In the genomic region with DNA sequence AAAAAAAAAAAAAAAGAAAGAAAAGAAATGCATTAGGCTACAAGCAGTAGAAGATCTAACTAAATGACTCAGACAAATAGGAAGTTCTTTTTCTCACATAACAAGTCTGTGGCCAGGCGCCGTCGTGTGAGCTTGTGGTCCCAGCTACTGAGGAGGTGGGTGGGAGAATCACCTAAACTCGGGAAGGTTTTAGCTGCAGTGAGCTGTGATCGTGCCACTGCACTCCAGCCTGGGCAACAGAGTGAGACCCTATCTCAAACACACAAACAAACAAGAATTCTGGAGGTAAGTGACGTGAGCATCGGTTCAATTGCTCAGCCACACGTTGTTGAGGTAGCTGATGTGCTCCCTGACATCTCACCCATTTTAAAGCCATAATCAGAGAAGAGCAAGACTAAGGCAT, we compare ENCODE assay signal across 13 cellular contexts. TPM values are rescaled to one million over a fixed set of nuclear protein-coding genes. Genes with fewer than 3 reads are reported as not detected.
DNase-seq lines count a peak whose midpoint lies in the region; ATAC-seq and TF ChIP-seq lines count a peak whose summit lies in the region.
"Had no signal": no experiment of that assay in that cellular context is flagged by ENCODE, and none has a peak within 500 bp of the region (broad histone marks: within the 10 kb centered on the region; RNA-seq: fewer than 3 reads in every experiment).

No MANE protein-coding gene starts in this region.

- H3K27ac ChIP-seq in brain microvascular endothelial cell = no peak overlapping the region
- H3K27ac ChIP-seq in PC-3 (ENCODE audit: low read length) = no peak overlapping the region
- H3K27ac ChIP-seq: BLaER1 treated with 17β-estradiol and CSF1 and Interleukin-3, amounts not matched to agents 10 nM and 100 nM had no signal

- TF ChIP-seq POLR2A in NB4 (IDR thresholded peaks at IDR 0.05; ENCODE audit: extremely low read depth, insufficient read length) = no peak

- no peak overlapping the region for H2AFZ ChIP-seq in PC-3 (ENCODE audit: low read length)

- no peaks in the 10 kb centered on the region for H3K9me3 ChIP-seq in PC-3 (ENCODE audit: low read length)
- H3K9me3 ChIP-seq: BLaER1 treated with 17β-estradiol and CSF1 and Interleukin-3, amounts not matched to agents 10 nM and 100 nM had no signal

- CTCF ChIA-PET in PC-3 (lab: Charles Lee) = no interaction called here

- H3K9ac ChIP-seq in PC-3 (ENCODE audit: low read length) = no peak overlapping the region
- H3K9ac ChIP-seq: BLaER1 treated with 17β-estradiol and CSF1 and Interleukin-3, amounts not matched to agents 10 nM and 100 nM had no signal

- H3K9me2 ChIP-seq in PC-3 (replicated peaks; ENCODE audit: low read length) = no peaks in the 10 kb centered on the region

- no peaks in the 10 kb centered on the region for H3K79me2 ChIP-seq in PC-3 (ENCODE audit: low read length)

- H3K4me2 ChIP-seq in PC-3 (ENCODE audit: low read length) = no peak overlapping the region

- H3K4me3 ChIP-seq in NB4 (ENCODE audit: low read depth, low read length) = no peak overlapping the region
- H3K4me3 ChIP-seq in brain microvascular endothelial cell (ENCODE audit: low read depth, low read length) = no peak overlapping the region
- H3K4me3 ChIP-seq in PC-3 (ENCODE audit: low read length) = no peak overlapping the region
- H3K4me3 ChIP-seq: BLaER1 treated with 17β-estradiol and CSF1 and Interleukin-3, amounts not matched to agents 10 nM and 100 nM had no signal

- POLR2A ChIA-PET in PC-3 (lab: Charles Lee; ENCODE audit: unreplicated experiment) = no interaction called here

- H4K20me1 ChIP-seq in PC-3 (ENCODE audit: low read length) = no peaks in the 10 kb centered on the region
- H4K20me1 ChIP-seq: BLaER1 treated with 17β-estradiol and CSF1 and Interleukin-3, amounts not matched to agents 10 nM and 100 nM had no signal

- no peak for ATAC-seq in PC-3

- BruUV-seq in PC-3 (replicated peaks; lab: Mats Ljungman, UMichigan) = no TSS peak

- in situ Hi-C loops in GM13976 (cut with MboI; ENCODE audit: low sequenced_read_pairs, unreplicated experiment) (no loop called here), brain microvascular endothelial cell (cut with HindIII; ENCODE audit: low pct_ligation_motif_present, low sequenced_read_pairs) (no loop called here)

- H3K27me3 ChIP-seq in brain microvascular endothelial cell (replicated peaks) (no peaks in the 10 kb centered on the region), PC-3 (ENCODE audit: low read length) (no peaks in the 10 kb centered on the region)
- H3K27me3 ChIP-seq: BLaER1 treated with 17β-estradiol and CSF1 and Interleukin-3, amounts not matched to agents 10 nM and 100 nM had no signal

- intact Hi-C loops in PC-3 (cut with micrococcal nuclease) = no loop called here

- no peaks in the 10 kb centered on the region for H3F3A ChIP-seq in PC-3 (ENCODE audit: low read length, unreplicated experiment)

- no peaks in the 10 kb centered on the region for H3K36me3 ChIP-seq in brain microvascular endothelial cell (replicated peaks)
- no peaks in the 10 kb centered on the region for H3K36me3 ChIP-seq in PC-3 (ENCODE audit: low read depth, low read length)
- H3K36me3 ChIP-seq: BLaER1 treated with 17β-estradiol and CSF1 and Interleukin-3, amounts not matched to agents 10 nM and 100 nM had no signal

- TF ChIP-seq CTCF in GM13976 (IDR thresholded peaks at IDR 0.05; ENCODE audit: borderline replicate concordance, control extremely low read depth, extremely low read depth, insufficient read depth, missing control alignments) (no peak), NB4 (IDR thresholded peaks at IDR 0.05; ENCODE audit: low read depth, low read length) (no peak), brain microvascular endothelial cell (IDR thresholded peaks at IDR 0.05; ENCODE audit: low read depth, low read length, missing control alignments) (no peak), PC-3 (conservative IDR thresholded peaks at IDR 0.05; ENCODE audit: low read depth, low read length) (no peak)

- DNase-seq in GM13976 (ENCODE audit: low spot score) (peak; percentile 64), NB4 (ENCODE audit: low read depth) (peak; percentile 28), activated gamma-delta T cell (lab: John Stamatoyannopoulos, UW) (peak; percentile 21), brain microvascular endothelial cell (no peak), PC-3 (no peak), anterior cingulate cortex (lab: John Stamatoyannopoulos, UW) (no peak), DMS79 treated with DMSO at 0.1 percent for 48 hours (lab: John Stamatoyannopoulos, UW) (no peak)
- DNase-seq in stimulated activated CD4-positive, alpha-beta T cell treated with anti-CD3 and anti-CD28 coated beads, Interleukin-4, amount 100 ng/mL, for 24 hours = peak; percentile 10
- DNase-seq: foreskin melanocyte, kidney glomerular epithelial cell, NCI-H2029 treated with DMSO at 0.1 percent for 48 hours, trophoblast cell had no signal

- H3K4me1 ChIP-seq in PC-3 (ENCODE audit: insufficient read depth, low read length) = no peaks in the 10 kb centered on the region

RNA-seq across cellular contexts. Expression of a gene that starts 37.9 kb away (rescaled TPM):
- total RNA-seq in PC-3 (2014; rRNA removed) = 18.3 and 20.2 TPM in 2 replicates

Comparison
In these comparisons a context has a peak if more than half of its experiments do, and no peak if none do; other contexts are left out.
1. DNase-seq: peak in GM13976 (single experiment), NB4 (single experiment), activated gamma-delta T cell (single experiment) and stimulated activated CD4-positive, alpha-beta T cell treated with anti-CD3 and anti-CD28 coated beads, Interleukin-4, amount 100 ng/mL, for 24 hours (single experiment); none in brain microvascular endothelial cell (single experiment), PC-3 (single experiment), anterior cingulate cortex (0 of 58) and DMS79 treated with DMSO at 0.1 percent for 48 hours (single experiment).